In genomic region chr14:54564799-54565235, GRCh38 we compare ENCODE assay signal across 8 cellular contexts. TPM values are rescaled to one million over a fixed set of nuclear protein-coding genes. Genes with fewer than 3 reads are reported as not detected.
A peak's percentile ranks its signal among the peaks of the same experiment; 100 is the strongest.
DNase-seq lines count a peak whose midpoint lies in the region; FAIRE-seq and TF ChIP-seq lines count a peak whose summit lies in the region.

No MANE protein-coding gene starts in this region.

- TF ChIP-seq POLR2A in endothelial cell of umbilical vein (IDR thresholded peaks at IDR 0.05; ENCODE audit: low read depth, low read length) (no peak), uterus (IDR thresholded peaks at IDR 0.05) (peak in 1 of 2 donors; percentile 10)

- peak overlapping the region; percentile 71 for H3K4me2 ChIP-seq in endothelial cell of umbilical vein (ENCODE audit: insufficient read depth, low read length)

- H2AFZ ChIP-seq in endothelial cell of umbilical vein (ENCODE audit: low read depth, low read length), result peak overlapping the region; percentile 4

- H3K4me1 ChIP-seq in CD8-positive, alpha-beta memory T cell (ENCODE audit: insufficient read depth, low read length), result peaks cover 18% of the 10 kb centered on the region
- H3K4me1 ChIP-seq in HEK293 (ENCODE audit: control insufficient read depth, insufficient read depth, low read length) (peaks cover 5% of the 10 kb centered on the region; the same call in 1 of the 2 replicates), endothelial cell of umbilical vein (ENCODE audit: control insufficient read depth, extremely low read depth, insufficient read depth, low read length) (peaks cover 22% of the 10 kb centered on the region), mucosa of stomach (ENCODE audit: control insufficient read depth, insufficient read depth, low read length) (peaks cover 11% of the 10 kb centered on the region), uterus (no peaks in the 10 kb centered on the region)

- in situ Hi-C loops in SK-MEL-5 (cut with HindIII; ENCODE audit: low pct_unique_long_range_greater_than_20kb, low sequenced_read_pairs), result no loop called here

- intact Hi-C loops in endothelial cell of umbilical vein (cut with micrococcal nuclease) (loop anchor here (1.0 to 2.0 kb wide), 8 partner anchors 56 to 462 kb away; partner anchors contain the start of genes CGRRF1, GMFB, SOCS4 and WDHD1), uterus (cut with DNase I; ENCODE audit: low total_unique reads) (loop anchor here (5.0 kb wide), 2 partner anchors 122 to 207 kb away; no protein-coding TSS in a partner anchor)

- peaks cover 0 to 8% (median 0%) of the 10 kb centered on the region in 3 donors for H3K36me3 Mint-ChIP-seq in CD8-positive, alpha-beta memory T cell

- no peaks in the 10 kb centered on the region for H3K9me1 ChIP-seq in endothelial cell of umbilical vein (replicated peaks; ENCODE audit: control insufficient read depth, extremely low read depth, insufficient read depth, low read length)

- H3K4me1 Mint-ChIP-seq in CD8-positive, alpha-beta memory T cell, result peaks cover 16 to 23% (median 16%) of the 10 kb centered on the region in 3 donors

- dilution Hi-C loops in endothelial cell of umbilical vein (cut with MboI; ENCODE audit: extremely low pct_ligation_motif_present, low sequenced_read_pairs), result no loop called here

- no peaks in the 10 kb centered on the region for H3K9me3 Mint-ChIP-seq in CD8-positive, alpha-beta memory T cell

- peak; percentile 79 for FAIRE-seq in endothelial cell of umbilical vein (lab: Jason Lieb, UNC)

- no peaks in the 10 kb centered on the region for H3K36me3 ChIP-seq in CD8-positive, alpha-beta memory T cell (ENCODE audit: insufficient read depth, low read length)
- H3K36me3 ChIP-seq in HEK293 (ENCODE audit: control insufficient read depth in 2 of 2, insufficient read depth in 1 of 2, low read length in 2 of 2), result no peaks in the 10 kb centered on the region
- H3K36me3 ChIP-seq in endothelial cell of umbilical vein (ENCODE audit: control insufficient read depth in 2 of 2, extremely low read depth in 1 of 2, insufficient read depth in 2 of 2, low read length in 2 of 2), result no peaks in the 10 kb centered on the region
- no peaks in the 10 kb centered on the region for H3K36me3 ChIP-seq in mucosa of stomach (ENCODE audit: control insufficient read depth, insufficient read depth, low read length)
- H3K36me3 ChIP-seq in uterus, result no peaks in the 10 kb centered on the region

- H3K27me3 Mint-ChIP-seq in CD8-positive, alpha-beta memory T cell, result peaks cover 16 to 29% of the 10 kb centered on the region in 2 donors

- POLR2A ChIA-PET in CD8-positive, alpha-beta memory T cell (lab: Charles Lee), result interaction anchor here (0.7 to 1.1 kb wide), 2 partner anchors 208 to 337 kb away, joined by 3 to 5 read pairs; no protein-coding TSS in a partner anchor
- POLR2A ChIA-PET in HEK293 (lab: Yijun Ruan, JAX), result interaction anchor here (0.7 to 2.7 kb wide), 7 partner anchors 27 to 254 kb away, joined by 3 to 23 read pairs (median 3); partner anchors contain the start of gene CDKN3
- POLR2A ChIA-PET in endothelial cell of umbilical vein (lab: Charles Lee), result interaction anchor here (1.3 to 3.9 kb wide), 6 partner anchors 35 to 209 kb away, joined by 3 to 54 read pairs (median 5); no protein-coding TSS in a partner anchor

- no peak for TF ChIP-seq CTCF in HEK293 (tag by site-specific recombination; IDR thresholded peaks at IDR 0.05)
- no peak for TF ChIP-seq CTCF in endothelial cell of umbilical vein (IDR thresholded peaks at IDR 0.05; ENCODE audit: extremely low read depth in 1 of 2, insufficient read depth in 1 of 2, low read depth in 1 of 2, low read length in 2 of 2)
- peak in 2 of 4 experiments; percentile 0 to 3 for TF ChIP-seq CTCF in uterus (IDR thresholded peaks at IDR 0.05)

- H3K4me3 ChIP-seq in CD8-positive, alpha-beta memory T cell (ENCODE audit: low read length), result peak overlapping the region; percentile 76
- H3K4me3 ChIP-seq in HEK293 (ENCODE audit: low read depth, low read length) (peak overlapping the region; percentile 77), endothelial cell of umbilical vein (replicated peaks in 1 of 3; ENCODE audit: insufficient read depth in 1 of 3, low read depth in 1 of 3, low read length in 3 of 3) (peak overlapping the region; percentile 10 to 75 (median 60)), mucosa of stomach (ENCODE audit: low read length) (peak overlapping the region; percentile 38), uterus (peak overlapping the region; percentile 71 to 93)

- CTCF ChIA-PET in CD8-positive, alpha-beta memory T cell (lab: Charles Lee), result interaction anchor here (0.7 to 7.6 kb wide), 16 partner anchors 13 to 564 kb away, joined by 3 to 114 read pairs (median 6); partner anchors contain the start of genes GMFB and LGALS3
- CTCF ChIA-PET in HEK293 (lab: Yijun Ruan, JAX), result interaction anchor here (0.6 to 3.0 kb wide), 32 partner anchors 8 to 496 kb away, joined by 3 to 41 read pairs (median 6); no protein-coding TSS in a partner anchor
- CTCF ChIA-PET in endothelial cell of umbilical vein (lab: Charles Lee), result interaction anchor here (0.8 to 8.5 kb wide), 53 partner anchors 9 to 416 kb away, joined by 3 to 286 read pairs (median 6); partner anchors contain the start of genes CDKN3 and CGRRF1

- H3K9me3 ChIP-seq in CD8-positive, alpha-beta memory T cell (ENCODE audit: low read length), result no peaks in the 10 kb centered on the region
- H3K9me3 ChIP-seq in HEK293 (ENCODE audit: control insufficient read depth, insufficient read depth, low read depth, low read length), result no peaks in the 10 kb centered on the region
- no peaks in the 10 kb centered on the region for H3K9me3 ChIP-seq in endothelial cell of umbilical vein (replicated peaks; ENCODE audit: control insufficient read depth, insufficient read depth, low read length)
- no peaks in the 10 kb centered on the region for H3K9me3 ChIP-seq in mucosa of stomach (ENCODE audit: control insufficient read depth, low read length)
- H3K9me3 ChIP-seq in uterus, result no peaks in the 10 kb centered on the region

- DNase-seq in CD8-positive, alpha-beta memory T cell, result peak in 2 of 5 donors; percentile 50 to 58
- DNase-seq in SK-MEL-5 (ENCODE audit: low read depth, low spot score) (peak; percentile 40), endothelial cell of umbilical vein (ENCODE audit: low read depth, low spot score) (peak; percentile 72), uterus (peak; percentile 60 to 62), NCI-H2081 treated with DMSO at 0.1 percent for 48 hours (lab: John Stamatoyannopoulos, UW) (no peak)
- DNase-seq in NK-92 treated with Interleukin-12 subunit alpha and Interleukin-12 subunit beta, amount 100 ng/mL, for 24 hours (lab: John Stamatoyannopoulos, UW), result no peak

- peak overlapping the region; percentile 52 to 76 (median 68) for H3K27ac Mint-ChIP-seq in CD8-positive, alpha-beta memory T cell

- no TSS peak for BruUV-seq in endothelial cell of umbilical vein (replicated peaks; lab: Mats Ljungman, UMichigan)

- H3K4me3 Mint-ChIP-seq in CD8-positive, alpha-beta memory T cell, result peak overlapping the region; percentile 81 to 97 (median 86)

- H4K20me1 ChIP-seq in endothelial cell of umbilical vein (replicated peaks; ENCODE audit: control insufficient read depth, extremely low read depth, insufficient read depth, low read length), result no peaks in the 10 kb centered on the region

- peaks cover 36% of the 10 kb centered on the region for H3K79me2 ChIP-seq in endothelial cell of umbilical vein (ENCODE audit: control insufficient read depth, insufficient read depth, low read length)

- peaks cover 12% of the 10 kb centered on the region for H3K27me3 ChIP-seq in CD8-positive, alpha-beta memory T cell (ENCODE audit: insufficient read depth, low read length, poor library complexity, severe bottlenecking)
- H3K27me3 ChIP-seq in endothelial cell of umbilical vein (ENCODE audit: control insufficient read depth in 2 of 2, insufficient read depth in 2 of 2, low read length in 2 of 2), result no peaks in the 10 kb centered on the region
- H3K27me3 ChIP-seq in mucosa of stomach (ENCODE audit: control insufficient read depth, insufficient read depth, low read length), result peaks cover 29% of the 10 kb centered on the region
- no peaks in the 10 kb centered on the region for H3K27me3 ChIP-seq in uterus

- H3K9ac ChIP-seq in endothelial cell of umbilical vein (replicated peaks; ENCODE audit: extremely low read depth, insufficient read depth, low read length) (peak overlapping the region; percentile 98), mucosa of stomach (ENCODE audit: low read length) (peak overlapping the region; percentile 98)

- peak overlapping the region; percentile 64 for H3K27ac ChIP-seq in CD8-positive, alpha-beta memory T cell (ENCODE audit: low read depth, low read length)
- H3K27ac ChIP-seq in HEK293 (ENCODE audit: extremely low read depth, low read depth, low read length) (peak overlapping the region; percentile 77), endothelial cell of umbilical vein (ENCODE audit: insufficient read depth, low read depth, low read length) (peak overlapping the region; percentile 80), uterus (peak overlapping the region; percentile 100)

RNA-seq across cellular contexts. Expression of gene SAMD4A, which starts 2.1 kb away (rescaled TPM):
- 1 to 10 TPM; 2.4 to 2.7 TPM for total RNA-seq in CD8-positive, alpha-beta memory T cell
- not detected for polyA plus RNA-seq in CD8-positive, alpha-beta memory T cell
- 16.2 and 18.0 TPM in 2 replicates for total RNA-seq in SK-MEL-5 (2014; rRNA removed; shearing (Covaris generic))
- polyA plus RNA-seq in SK-MEL-5 (2015; cell fraction: cytosol; rRNA removed), result 11.5 and 21.7 TPM in 2 replicates
- polyA plus RNA-seq in SK-MEL-5 (2015; cell fraction: nucleus; rRNA removed), result 32.7 and 55.1 TPM in 2 replicates
- total RNA-seq in endothelial cell of umbilical vein (88.8 and 95.3 TPM in 2 replicates), uterus (10 to 100 TPM; 46.9 to 67.8 (median 55.0) TPM)
- polyA plus RNA-seq in endothelial cell of umbilical vein, result 31.8 and 37.7 TPM in 2 replicates
- 27.5 and 30.5 TPM in 2 replicates for polyA plus RNA-seq in endothelial cell of umbilical vein (2011; cell fraction: cytosol; rRNA removed)
- 108 and 143 TPM in 2 replicates for polyA plus RNA-seq in endothelial cell of umbilical vein (2011; cell fraction: nucleus; rRNA removed)
- polyA plus RNA-seq in endothelial cell of umbilical vein (2012), result 48.8 and 52.8 TPM in 2 replicates
- 164 and 178 TPM in 2 replicates for polyA minus RNA-seq in endothelial cell of umbilical vein
- 1.9 TPM for polyA minus RNA-seq in endothelial cell of umbilical vein (2011; cell fraction: cytosol; rRNA and poly(A)+ RNA removed)
- polyA minus RNA-seq in endothelial cell of umbilical vein (2011; cell fraction: nucleus; rRNA and poly(A)+ RNA removed), result 249 and 262 TPM in 2 replicates

RNA-seq across cellular contexts. Expression of gene CGRRF1, which starts 55.1 kb away (rescaled TPM):
- total RNA-seq in CD8-positive, alpha-beta memory T cell, result 10 to 100 TPM; 13.3 to 15.3 TPM
- polyA plus RNA-seq in CD8-positive, alpha-beta memory T cell, result 27.3 TPM
- 17.1 and 19.3 TPM in 2 replicates for total RNA-seq in SK-MEL-5 (2014; rRNA removed; shearing (Covaris generic))
- 5.0 and 5.3 TPM in 2 replicates for polyA plus RNA-seq in SK-MEL-5 (2015; cell fraction: cytosol; rRNA removed)
- polyA plus RNA-seq in SK-MEL-5 (2015; cell fraction: nucleus; rRNA removed), result 14.9 and 15.7 TPM in 2 replicates
- 15.7 and 15.8 TPM in 2 replicates for total RNA-seq in endothelial cell of umbilical vein
- 4.5 and 6.6 TPM in 2 replicates for polyA plus RNA-seq in endothelial cell of umbilical vein
- polyA plus RNA-seq in endothelial cell of umbilical vein (2011; cell fraction: cytosol; rRNA removed), result 8.5 and 11.2 TPM in 2 replicates
- 10.4 and 13.1 TPM in 2 replicates for polyA plus RNA-seq in endothelial cell of umbilical vein (2011; cell fraction: nucleus; rRNA removed)
- polyA plus RNA-seq in endothelial cell of umbilical vein (2012), result 13.8 and 15.9 TPM in 2 replicates
- polyA minus RNA-seq in endothelial cell of umbilical vein, result 6.4 and 8.8 TPM in 2 replicates
- 4.6 TPM for polyA minus RNA-seq in endothelial cell of umbilical vein (2011; cell fraction: cytosol; rRNA and poly(A)+ RNA removed)
- polyA minus RNA-seq in endothelial cell of umbilical vein (2011; cell fraction: nucleus; rRNA and poly(A)+ RNA removed), result 7.0 and 8.8 TPM in 2 replicates
- 10 to 100 TPM; 32.1 to 50.2 (median 33.7) TPM for total RNA-seq in uterus

Comparison
In these comparisons a context has a peak if more than half of its experiments do, and no peak if none do; other contexts are left out.
1. DNase-seq: peak in SK-MEL-5 (single experiment), endothelial cell of umbilical vein (single experiment) and uterus (2 of 2); none in NCI-H2081 treated with DMSO at 0.1 percent for 48 hours (single experiment) and NK-92 treated with Interleukin-12 subunit alpha and Interleukin-12 subunit beta, amount 100 ng/mL, for 24 hours (single experiment).
2. Peak in every context shown above with its lines, with median percentiles within 50 percentile points of each other: H3K27ac ChIP-seq and H3K4me3 ChIP-seq.